In the genomic region with DNA sequence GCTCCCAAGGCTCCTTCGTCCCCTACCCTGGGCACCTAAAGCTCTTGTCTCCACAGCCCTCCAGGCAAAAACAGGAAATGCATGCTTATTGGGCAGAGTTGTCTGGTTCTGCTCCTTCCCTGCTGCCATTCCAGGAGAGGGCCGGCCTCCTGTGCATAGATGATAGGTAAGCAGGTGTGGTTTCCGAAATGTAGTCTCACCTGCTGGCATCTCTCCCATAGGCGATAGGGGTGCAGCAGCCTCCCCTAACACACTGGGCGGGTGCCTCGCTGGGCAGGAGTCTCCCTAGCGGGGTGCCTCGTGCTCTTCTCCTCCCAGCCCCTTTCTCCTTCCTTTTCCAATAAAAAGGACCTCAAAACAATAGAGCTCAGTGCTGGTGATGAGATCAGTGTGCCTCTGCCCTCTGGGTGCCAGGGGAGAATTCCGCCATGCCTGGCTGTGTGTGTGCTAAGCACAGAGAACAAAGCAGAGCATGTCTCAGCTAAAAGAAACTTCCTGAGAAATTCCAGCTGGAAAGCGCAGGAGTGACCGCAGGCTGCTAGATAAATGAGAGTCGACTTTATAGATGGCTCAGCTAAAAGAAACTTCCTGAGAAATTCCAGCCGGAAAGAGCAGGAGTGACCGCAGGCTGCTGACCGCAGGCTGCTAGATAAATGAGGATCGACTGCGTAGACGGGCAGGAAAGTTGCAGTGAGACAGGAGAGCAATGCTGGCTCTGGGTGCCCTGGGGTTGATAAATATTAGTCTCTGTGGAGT, we compare ENCODE assay signal across 14 cellular contexts. TPM values are rescaled to one million over a fixed set of nuclear protein-coding genes. Genes with fewer than 3 reads are reported as not detected.
DNase-seq lines count a peak whose midpoint lies in the region; ATAC-seq, FAIRE-seq and TF ChIP-seq lines count a peak whose summit lies in the region.
"Had no signal": no experiment of that assay in that cellular context is flagged by ENCODE, and none has a peak within 500 bp of the region (broad histone marks: within the 10 kb centered on the region; RNA-seq: fewer than 3 reads in every experiment).

No MANE protein-coding gene starts in this region.

- peaks cover 6% of the 10 kb centered on the region for H3K9me3 Mint-ChIP-seq in mesothelial cell of epicardium

- H4K20me1 ChIP-seq in IMR-90 (ENCODE audit: insufficient read depth, low read length) (peaks cover 5% of the 10 kb centered on the region), endothelial cell of umbilical vein (replicated peaks; ENCODE audit: control insufficient read depth, extremely low read depth, insufficient read depth, low read length) (no peaks in the 10 kb centered on the region), PC-9 (ENCODE audit: insufficient read depth) (no peaks in the 10 kb centered on the region)

- no peaks in the 10 kb centered on the region for H3K9me2 ChIP-seq in PC-9 (ENCODE audit: insufficient read depth)

- no peaks in the 10 kb centered on the region; the same call in 1 of the 2 replicates for H3F3A ChIP-seq in PC-9 (ENCODE audit: insufficient read depth, low read depth)

- H3K4me2 ChIP-seq in IMR-90 (ENCODE audit: low read depth, low read length): 0 out of 2 replicates have a peak overlapping the region, but pooled peaks have one; percentile 2
- H3K4me2 ChIP-seq in endothelial cell of umbilical vein (ENCODE audit: insufficient read depth, low read length): no peak overlapping the region
- H3K4me2 ChIP-seq in PC-9: no peak overlapping the region

- H3K14ac ChIP-seq in IMR-90 (replicated peaks; ENCODE audit: low read depth, low read length): peak overlapping the region; percentile 88

- peak overlapping the region; percentile 99 for H2BK20ac ChIP-seq in IMR-90 (ENCODE audit: low read depth, low read length)

- peaks cover 7% of the 10 kb centered on the region for H3K27me3 Mint-ChIP-seq in mesothelial cell of epicardium (ENCODE audit: low read depth)

- H3K9me3 ChIP-seq in IMR-90 (ENCODE audit: control insufficient read depth, insufficient read depth, low read length) (peaks cover 2% of the 10 kb centered on the region; the same call in 1 of the 2 replicates), endothelial cell of umbilical vein (replicated peaks; ENCODE audit: control insufficient read depth, insufficient read depth, low read length) (no peaks in the 10 kb centered on the region), PC-9 (ENCODE audit: insufficient read depth, low read depth) (no peaks in the 10 kb centered on the region)
- H3K9me3 ChIP-seq: tibial artery had no signal

- peak overlapping the region; percentile 35 for H3K18ac ChIP-seq in IMR-90 (ENCODE audit: low read depth, low read length)

- H2AK5ac ChIP-seq in IMR-90 (ENCODE audit: low read depth, low read length): peak overlapping the region; percentile 99

- H3K27me3 ChIP-seq in IMR-90 (ENCODE audit: control insufficient read depth, insufficient read depth, low read length) (no peaks in the 10 kb centered on the region), endothelial cell of umbilical vein (ENCODE audit: control insufficient read depth in 2 of 2, insufficient read depth in 2 of 2, low read length in 2 of 2) (no peaks in the 10 kb centered on the region), PC-9 (ENCODE audit: insufficient read depth, low read depth) (peaks cover 42% of the 10 kb centered on the region)

- FAIRE-seq in endothelial cell of umbilical vein (lab: Jason Lieb, UNC): no peak

- H4K8ac ChIP-seq in IMR-90 (ENCODE audit: low read depth in 2 of 2, low read length in 2 of 2): peak overlapping the region; percentile 30 to 90; a peak in 3 of 4 replicates

- peak overlapping the region; percentile 99 for H3K4ac ChIP-seq in IMR-90 (ENCODE audit: low read depth, low read length)

- H2AFZ ChIP-seq in IMR-90 (replicated peaks; ENCODE audit: low read length, poor library complexity): peak overlapping the region; percentile 47
- H2AFZ ChIP-seq in endothelial cell of umbilical vein (ENCODE audit: low read depth, low read length): no peak overlapping the region
- H2AFZ ChIP-seq in PC-9: no peak overlapping the region

- H2BK120ac ChIP-seq in IMR-90 (ENCODE audit: low read depth, low read length): peak overlapping the region; percentile 97

- H3K36me3 Mint-ChIP-seq in mesothelial cell of epicardium: peaks cover 4% of the 10 kb centered on the region
- H3K36me3 Mint-ChIP-seq: IgD-negative memory B cell had no signal

- H4K5ac ChIP-seq in IMR-90 (ENCODE audit: low read depth, low read length): peak overlapping the region; percentile 19

- peaks cover 30% of the 10 kb centered on the region for H3K4me1 ChIP-seq in IMR-90 (ENCODE audit: control insufficient read depth, insufficient read depth, low read length)
- H3K4me1 ChIP-seq in endothelial cell of umbilical vein (ENCODE audit: control insufficient read depth, extremely low read depth, insufficient read depth, low read length): peaks cover 3% of the 10 kb centered on the region
- no peaks in the 10 kb centered on the region for H3K4me1 ChIP-seq in PC-9 (replicated peaks; ENCODE audit: insufficient read depth)

- WGBS in IMR-90 (ENCODE audit: extremely low coverage in 2 of 2, insufficient read length in 1 of 2), 2 experiments: 0% methylated on average over 7 of the region's 18 CpGs; no CpG with 5 or more reads in 1 of the 2 experiments

- H3K27ac ChIP-seq in IMR-90 (ENCODE audit: insufficient read depth, low read length) (peak overlapping the region; percentile 59), endothelial cell of umbilical vein (ENCODE audit: insufficient read depth, low read depth, low read length) (peak overlapping the region; percentile 48), PC-9 (no peak overlapping the region)
- H3K27ac ChIP-seq: tibial artery had no signal

- H3K56ac ChIP-seq in IMR-90 (ENCODE audit: extremely low read depth, insufficient read depth, low read length): peak overlapping the region; percentile 71; the same call in 1 of the 2 replicates

- peak overlapping the region; percentile 43; the same call in 2 of the 3 replicates for H2BK15ac ChIP-seq in IMR-90 (ENCODE audit: low read depth, low read length)

- peak overlapping the region; percentile 58 for H3K23ac ChIP-seq in IMR-90 (ENCODE audit: low read depth, low read length)

- H3K9ac ChIP-seq in IMR-90 (ENCODE audit: low read depth, low read length) (no peak overlapping the region), endothelial cell of umbilical vein (replicated peaks; ENCODE audit: extremely low read depth, insufficient read depth, low read length) (no peak overlapping the region)

- TF ChIP-seq CTCF in IMR-90 (conservative IDR thresholded peaks at IDR 0.05; ENCODE audit: low read depth, low read length) (no peak), endothelial cell of umbilical vein (IDR thresholded peaks at IDR 0.05; ENCODE audit: extremely low read depth in 1 of 2, insufficient read depth in 1 of 2, low read depth in 1 of 2, low read length in 2 of 2) (no peak), mesothelial cell of epicardium (IDR thresholded peaks at IDR 0.05; ENCODE audit: unreplicated experiment) (no peak), PC-9 (conservative IDR thresholded peaks at IDR 0.05) (no peak)

- TF ChIP-seq RAD21 in IMR-90 (IDR thresholded peaks at IDR 0.05; ENCODE audit: low read length): 0 out of 2 replicates have a peak, but pooled peaks have one; percentile 0

- peaks cover 0 to 14% of the 10 kb centered on the region in 2 experiments; a peak in 2 of 4 replicates for H3K79me1 ChIP-seq in IMR-90 (ENCODE audit: low read depth in 1 of 2, low read length in 2 of 2)

- H4K91ac ChIP-seq in IMR-90 (ENCODE audit: insufficient read depth, low read depth, low read length): peak overlapping the region; percentile 75

- ATAC-seq in IMR-90 (ENCODE audit: low read depth): peak; percentile 83

- no peaks in the 10 kb centered on the region for H3K79me2 ChIP-seq in endothelial cell of umbilical vein (ENCODE audit: control insufficient read depth, insufficient read depth, low read length)
- H3K79me2 ChIP-seq in PC-9 (ENCODE audit: low read depth): no peaks in the 10 kb centered on the region

- in situ Hi-C loops in IMR-90 (cut with MboI; ENCODE audit: low sequenced_read_pairs): loop anchor here (25.0 kb wide), 1 partner anchor 168 kb away; no protein-coding TSS in a partner anchor

- H3K4me1 Mint-ChIP-seq in mesothelial cell of epicardium: peaks cover 32% of the 10 kb centered on the region

- H3K4me3 Mint-ChIP-seq in mesothelial cell of epicardium: no peak overlapping the region
- H3K4me3 Mint-ChIP-seq: IgD-negative memory B cell had no signal

- H3K4me3 ChIP-seq in IMR-90 (ENCODE audit: insufficient read depth, low read depth, low read length) (no peak overlapping the region), endothelial cell of umbilical vein (replicated peaks in 1 of 3; ENCODE audit: insufficient read depth in 1 of 3, low read depth in 1 of 3, low read length in 3 of 3) (no peak overlapping the region), PC-9 (no peak overlapping the region)
- H3K4me3 ChIP-seq: tibial artery had no signal

- H3K36me3 ChIP-seq in IMR-90 (ENCODE audit: control insufficient read depth, insufficient read depth, low read length) (no peaks in the 10 kb centered on the region), endothelial cell of umbilical vein (ENCODE audit: control insufficient read depth in 2 of 2, extremely low read depth in 1 of 2, insufficient read depth in 2 of 2, low read length in 2 of 2) (no peaks in the 10 kb centered on the region), PC-9 (ENCODE audit: low read depth) (no peaks in the 10 kb centered on the region)
- H3K36me3 ChIP-seq: tibial artery had no signal

- TF ChIP-seq POLR2A in IMR-90 (IDR thresholded peaks at IDR 0.05; ENCODE audit: low read depth, low read length) (peak; percentile 38; the same call in 1 of the 2 replicates), endothelial cell of umbilical vein (IDR thresholded peaks at IDR 0.05; ENCODE audit: low read depth, low read length) (no peak)

- POLR2A ChIA-PET in IMR-90 (lab: Charles Lee; ENCODE audit: unreplicated experiment): no interaction called here
- POLR2A ChIA-PET in endothelial cell of umbilical vein (lab: Charles Lee): no interaction called here
- POLR2A ChIA-PET in PC-9 (lab: Charles Lee; ENCODE audit: unreplicated experiment): interaction anchor here (0.6 kb wide), 1 partner anchor 687 kb away, joined by 4 read pairs; no protein-coding TSS in a partner anchor

- H3K9me1 ChIP-seq in IMR-90 (ENCODE audit: insufficient read depth, low read length) (peaks cover 17% of the 10 kb centered on the region), endothelial cell of umbilical vein (replicated peaks; ENCODE audit: control insufficient read depth, extremely low read depth, insufficient read depth, low read length) (no peaks in the 10 kb centered on the region)

- H3K27ac Mint-ChIP-seq in mesothelial cell of epicardium: peak overlapping the region; percentile 39

- intact Hi-C loops in IMR-90 (cut with micrococcal nuclease) (no loop called here), endothelial cell of umbilical vein (cut with micrococcal nuclease) (no loop called here), PC-9 (cut with micrococcal nuclease; ENCODE audit: unreplicated experiment) (no loop called here)

- dilution Hi-C loops in IMR-90 (cut with HindIII; ENCODE audit: low sequenced_read_pairs, unreplicated experiment) (no loop called here), endothelial cell of umbilical vein (cut with MboI; ENCODE audit: extremely low pct_ligation_motif_present, low sequenced_read_pairs) (no loop called here)

- CTCF ChIA-PET in IMR-90 (lab: Yijun Ruan, JAX): interaction anchor here (0.6 to 1.3 kb wide), 6 partner anchors 14 to 205 kb away, joined by 3 to 9 read pairs (median 3); no protein-coding TSS in a partner anchor
- CTCF ChIA-PET in endothelial cell of umbilical vein (lab: Charles Lee): interaction anchor here (0.7 to 6.2 kb wide), 3 partner anchors 12 to 204 kb away, joined by 3 to 52 read pairs (median 4); no protein-coding TSS in a partner anchor
- CTCF ChIA-PET in PC-9 (lab: Charles Lee): no interaction called here

- peak overlapping the region; percentile 91 for H2AK9ac ChIP-seq in IMR-90 (replicated peaks; ENCODE audit: low read depth, low read length, poor library complexity)

- DNase-seq in A172 (ENCODE audit: low spot score) (peak; percentile 98), IMR-90 (peak; percentile 97), endothelial cell of umbilical vein (ENCODE audit: low read depth, low spot score) (peak; percentile 21), mesothelial cell of epicardium (ENCODE audit: low spot score in 2 of 2, unreplicated experiment in 2 of 2) (no peak), occipital lobe (lab: John Stamatoyannopoulos, UW) (no peak), PC-9 (no peak), glomerular visceral epithelial cell (ENCODE audit: extremely low spot score) (no peak), pons (ENCODE audit: low spot score) (no peak)
- DNase-seq: activated naive CD4-positive, alpha-beta T cell; NCI-H82; stimulated activated CD4-positive, alpha-beta T cell treated with anti-CD3 and anti-CD28 coated beads, Interleukin-4, amount 100 ng/mL, for 4 hours; T-helper 2 cell had no signal

- H2BK5ac ChIP-seq in IMR-90 (ENCODE audit: low read depth, low read length, poor library complexity, severe bottlenecking): peak overlapping the region; percentile 76

- no TSS peak for BruUV-seq in IMR-90 (replicated peaks; lab: Mats Ljungman, UMichigan)
- no TSS peak for BruUV-seq in endothelial cell of umbilical vein (replicated peaks; lab: Mats Ljungman, UMichigan)
- no TSS peak for BruUV-seq in PC-9 (replicated peaks; lab: Mats Ljungman, UMichigan)

RNA-seq across cellular contexts. Expression of a gene that starts 11.3 kb away (rescaled TPM):
- total RNA-seq in A172 (2014; rRNA removed; shearing (Covaris generic)): 98.5 and 124 TPM in 2 replicates
- 148 and 153 TPM in 2 replicates for total RNA-seq in IMR-90 (2012; rRNA removed)
- polyA plus RNA-seq in IMR-90 (2012; rRNA removed): 268 and 332 TPM in 2 replicates
- polyA plus RNA-seq in IMR-90 (2012; cell fraction: cytosol; rRNA removed): 300 and 432 TPM in 2 replicates
- 369 and 399 TPM in 2 replicates for polyA plus RNA-seq in IMR-90 (2012; cell fraction: nucleus; rRNA removed; ENCODE audit: low replicate concordance)
- 248 and 308 TPM in 2 replicates for total RNA-seq in endothelial cell of umbilical vein
- polyA plus RNA-seq in endothelial cell of umbilical vein: 231 and 246 TPM in 2 replicates
- 106 and 115 TPM in 2 replicates for polyA plus RNA-seq in endothelial cell of umbilical vein (2011; cell fraction: cytosol; rRNA removed)
- 126 and 131 TPM in 2 replicates for polyA plus RNA-seq in endothelial cell of umbilical vein (2011; cell fraction: nucleus; rRNA removed)
- polyA plus RNA-seq in endothelial cell of umbilical vein (2012): 257 and 281 TPM in 2 replicates
- 137 and 156 TPM in 2 replicates for polyA minus RNA-seq in endothelial cell of umbilical vein
- polyA minus RNA-seq in endothelial cell of umbilical vein (2011; cell fraction: cytosol; rRNA and poly(A)+ RNA removed): 8.0 TPM
- 89.5 and 93.8 TPM in 2 replicates for polyA minus RNA-seq in endothelial cell of umbilical vein (2011; cell fraction: nucleus; rRNA and poly(A)+ RNA removed)
- total RNA-seq in mesothelial cell of epicardium: 274 to 292 TPM (median 277 TPM) in 3 replicates
- total RNA-seq in occipital lobe: 35.6 TPM
- total RNA-seq in PC-9 (2021): 91.1 and 92.2 TPM in 2 replicates

Comparison
In these comparisons a context has a peak if more than half of its experiments do, and no peak if none do; other contexts are left out.
1. DNase-seq: peak in A172 (single experiment), IMR-90 (single experiment) and endothelial cell of umbilical vein (single experiment); none in mesothelial cell of epicardium (0 of 2), occipital lobe (single experiment), PC-9 (0 of 2), glomerular visceral epithelial cell (single experiment) and pons (single experiment).